ENCODE assay signal across 1 cellular context in the genomic region with DNA sequence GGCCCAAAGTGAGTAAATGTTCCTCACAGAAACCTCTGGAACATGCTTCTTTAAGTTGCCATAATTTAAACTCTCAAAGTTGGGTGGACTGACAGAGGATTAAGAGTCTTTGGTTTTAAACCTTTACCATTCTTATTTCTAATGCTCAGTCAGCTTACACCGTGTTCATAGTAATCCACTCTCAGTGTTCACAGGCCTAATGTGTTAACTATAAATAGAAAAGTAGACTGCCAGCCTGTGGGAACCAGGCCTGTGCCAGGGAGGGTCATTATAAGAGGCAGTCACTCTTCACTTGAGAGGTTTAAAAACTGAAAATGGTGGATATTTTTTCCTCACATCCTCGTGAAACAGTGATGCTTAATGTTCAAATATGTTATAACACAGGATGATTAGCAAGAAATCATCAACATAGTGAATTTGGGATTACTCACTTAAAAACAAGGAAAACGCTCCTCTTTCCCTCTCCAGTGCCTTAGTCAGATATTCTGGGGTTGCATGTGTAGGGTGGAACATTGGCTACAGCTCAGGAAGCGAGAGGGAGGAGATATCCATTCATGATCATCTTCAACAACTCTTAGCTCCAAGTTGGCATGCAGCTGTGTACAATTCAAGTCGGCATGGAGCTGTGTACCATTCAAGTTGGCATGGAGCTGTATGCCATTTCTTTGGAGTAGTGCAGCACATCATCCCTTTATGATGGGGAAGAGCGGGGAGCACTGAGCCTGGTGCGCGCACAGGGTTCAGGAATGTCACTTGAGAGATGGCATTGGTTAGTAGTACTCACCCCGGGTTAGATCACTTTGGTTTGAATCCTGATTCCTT.
TF ChIP-seq lines count a peak whose summit lies in the region.

No MANE protein-coding gene starts in this region.

TF ChIP-seq in SK-N-SH treated with all-trans-retinoic acid at 6 μM for 48 hours, 23 proteins besides CTCF, POLR2A, EP300 and RAD21 (continued from another document):
- TF ChIP-seq TOX (CRISPR knock-in tag; IDR thresholded peaks at IDR 0.05; ENCODE audit: borderline replicate concordance) (no peak), OSR1 (CRISPR knock-in tag; IDR thresholded peaks at IDR 0.05) (no peak), ISL1 (CRISPR knock-in tag; IDR thresholded peaks at IDR 0.05) (no peak), CSDC2 (CRISPR knock-in tag; IDR thresholded peaks at IDR 0.05) (no peak), ZNF8 (CRISPR knock-in tag; IDR thresholded peaks at IDR 0.05) (no peak), ZC3H10 (CRISPR knock-in tag; IDR thresholded peaks at IDR 0.05) (no peak)
